Comparison of ENCODE assay signal across 23 cellular contexts in genomic region chr16:84391151-84391873, GRCh38. TPM values are rescaled to one million over a fixed set of nuclear protein-coding genes. Genes with fewer than 3 reads are reported as not detected.
DNase-seq lines count a peak whose midpoint lies in the region; ATAC-seq and TF ChIP-seq lines count a peak whose summit lies in the region.
"Had no signal": no experiment of that assay in that cellular context is flagged by ENCODE, and none has a peak within 500 bp of the region (broad histone marks: within the 10 kb centered on the region; RNA-seq: fewer than 3 reads in every experiment).

No MANE protein-coding gene starts in this region.

- H2BK5ac ChIP-seq in mesenchymal stem cell (ENCODE audit: low read depth, low read length, poor library complexity, severe bottlenecking): no peak overlapping the region

- H3K18ac ChIP-seq in mesenchymal stem cell (ENCODE audit: low read depth in 1 of 2, low read length in 2 of 2): no peak overlapping the region

- H3K9me3 ChIP-seq in breast epithelium (no peaks in the 10 kb centered on the region), mesenchymal stem cell (ENCODE audit: control insufficient read depth, low read length) (peaks cover 2% of the 10 kb centered on the region), upper lobe of right lung (no peaks in the 10 kb centered on the region), lower lobe of right lung (no peaks in the 10 kb centered on the region)
- H3K9me3 ChIP-seq: Caco-2, left ventricle myocardium inferior had no signal

- H3K14ac ChIP-seq in mesenchymal stem cell (ENCODE audit: low read length in 2 of 2): no peak overlapping the region

- ATAC-seq in esophagus mucosa: peak; percentile 59
- no peak for ATAC-seq in upper lobe of right lung
- no peak for ATAC-seq in lower lobe of right lung
- ATAC-seq: activated naive CD8-positive, alpha-beta T cell treated with anti-CD3 and anti-CD28 coated beads, Interleukin-2, amount 50 U/mL, for 24 hours; natural killer cell treated with Interleukin-12 subunit alpha and Interleukin-12 subunit beta and Interleukin-15 and Interleukin-18, amount 100 ng/mL, for 72 hours; PC-3 had no signal

- H3K4me1 Mint-ChIP-seq in MCF 10A (ENCODE audit: insufficient read depth, unreplicated experiment): peaks cover 4% of the 10 kb centered on the region
- H3K4me1 Mint-ChIP-seq: activated naive CD8-positive, alpha-beta T cell treated with anti-CD3 and anti-CD28 coated beads, Interleukin-2, amount 50 U/mL, for 24 hours had no signal

- no peak overlapping the region for H2BK12ac ChIP-seq in mesenchymal stem cell (ENCODE audit: low read length in 2 of 2)

- CTCF ChIA-PET in MCF 10A (lab: Yijun Ruan, JAX): no interaction called here

- H3K4me1 ChIP-seq in breast epithelium: peaks cover 0 to 4% of the 10 kb centered on the region in 2 donors
- H3K4me1 ChIP-seq in mesenchymal stem cell (ENCODE audit: control insufficient read depth, insufficient read depth, low read depth, low read length): no peaks in the 10 kb centered on the region
- H3K4me1 ChIP-seq in upper lobe of right lung: no peaks in the 10 kb centered on the region
- no peaks in the 10 kb centered on the region for H3K4me1 ChIP-seq in lower lobe of right lung
- H3K4me1 ChIP-seq: left ventricle myocardium inferior had no signal

- peaks cover 21% of the 10 kb centered on the region for H3K27me3 Mint-ChIP-seq in MCF 10A (ENCODE audit: insufficient read depth, unreplicated experiment)

- H3K4me2 ChIP-seq in mesenchymal stem cell (ENCODE audit: low read length, poor library complexity, severe bottlenecking): no peak overlapping the region

- no peak overlapping the region for H3K23ac ChIP-seq in mesenchymal stem cell (ENCODE audit: low read length in 2 of 2)

- no peak overlapping the region for H4K8ac ChIP-seq in mesenchymal stem cell (ENCODE audit: low read length)

- no peaks in the 10 kb centered on the region for H3K27me3 ChIP-seq in breast epithelium
- peaks cover 17 to 30% of the 10 kb centered on the region in 2 experiments for H3K27me3 ChIP-seq in mesenchymal stem cell (ENCODE audit: control insufficient read depth in 1 of 2, insufficient read depth in 1 of 2, low read length in 2 of 2)
- H3K27me3 ChIP-seq in upper lobe of right lung: no peaks in the 10 kb centered on the region
- H3K27me3 ChIP-seq in lower lobe of right lung (ENCODE audit: low read depth): no peaks in the 10 kb centered on the region
- H3K27me3 ChIP-seq: dorsolateral prefrontal cortex had no signal

- peak in 1 of 2 donors; percentile 51 for DNase-seq in breast epithelium (ENCODE audit: low spot score in 2 of 2)
- no peak for DNase-seq in MCF 10A (ENCODE audit: unreplicated experiment)
- no peak for DNase-seq in mesenchymal stem cell
- peak; percentile 30 for DNase-seq in upper lobe of right lung
- DNase-seq in lower lobe of right lung: no peak
- no peak for DNase-seq in HuH-7.5 (ENCODE audit: low spot score)
- DNase-seq in SW480 (ENCODE audit: low spot score): no peak
- DNase-seq: 8988T; activated naive CD8-positive, alpha-beta T cell treated with anti-CD3 and anti-CD28 coated beads, Interleukin-2, amount 50 U/mL, for 24 hours; Caco-2; GF-D8; left ventricle myocardium inferior; NCI-H2029; NCI-H524 had no signal

- H3K27ac Mint-ChIP-seq in MCF 10A (ENCODE audit: low read depth, unreplicated experiment): no peak overlapping the region
- H3K27ac Mint-ChIP-seq: activated naive CD8-positive, alpha-beta T cell treated with anti-CD3 and anti-CD28 coated beads, Interleukin-2, amount 50 U/mL, for 24 hours; natural killer cell treated with Interleukin-12 subunit alpha and Interleukin-12 subunit beta and Interleukin-15 and Interleukin-18, amount 100 ng/mL, for 72 hours; stimulated activated naive CD8-positive, alpha-beta T cell treated with anti-CD3 and anti-CD28 coated beads, Interleukin-15, Interleukin-2, amounts not matched to agents 100 ng/mL and 50 ng/mL, for 24 hours had no signal

- no peak overlapping the region for H3K4me3 Mint-ChIP-seq in MCF 10A (ENCODE audit: unreplicated experiment)
- H3K4me3 Mint-ChIP-seq: activated naive CD8-positive, alpha-beta T cell treated with anti-CD3 and anti-CD28 coated beads, Interleukin-2, amount 50 U/mL, for 24 hours; natural killer cell treated with Interleukin-12 subunit alpha and Interleukin-12 subunit beta and Interleukin-15 and Interleukin-18, amount 100 ng/mL, for 72 hours; stimulated activated naive CD8-positive, alpha-beta T cell treated with anti-CD3 and anti-CD28 coated beads, Interleukin-15, Interleukin-2, amounts not matched to agents 100 ng/mL and 50 ng/mL, for 24 hours had no signal

- BruUV-seq in MCF 10A (replicated peaks; lab: Mats Ljungman, UMichigan): no TSS peak

- H3K27ac ChIP-seq in breast epithelium: no peak overlapping the region
- H3K27ac ChIP-seq in mesenchymal stem cell (ENCODE audit: low read length, poor library complexity, severe bottlenecking): no peak overlapping the region
- no peak overlapping the region for H3K27ac ChIP-seq in upper lobe of right lung
- H3K27ac ChIP-seq in lower lobe of right lung: no peak overlapping the region
- H3K27ac ChIP-seq: HL-60, left ventricle myocardium inferior had no signal

- TF ChIP-seq CTCF in breast epithelium (IDR thresholded peaks at IDR 0.05) (no peak), MCF 10A (IDR thresholded peaks at IDR 0.05; ENCODE audit: unreplicated experiment) (no peak), upper lobe of right lung (IDR thresholded peaks at IDR 0.05) (no peak), lower lobe of right lung (IDR thresholded peaks at IDR 0.05) (no peak)

- H2BK15ac ChIP-seq in mesenchymal stem cell (ENCODE audit: low read depth, poor library complexity, severe bottlenecking): no peak overlapping the region

- H3K9me3 Mint-ChIP-seq in MCF 10A (ENCODE audit: unreplicated experiment): no peaks in the 10 kb centered on the region
- H3K9me3 Mint-ChIP-seq: activated naive CD8-positive, alpha-beta T cell treated with anti-CD3 and anti-CD28 coated beads, Interleukin-2, amount 50 U/mL, for 24 hours; natural killer cell treated with Interleukin-12 subunit alpha and Interleukin-12 subunit beta and Interleukin-15 and Interleukin-18, amount 100 ng/mL, for 72 hours had no signal

- H2AK5ac ChIP-seq in mesenchymal stem cell (ENCODE audit: low read length, severe bottlenecking): no peak overlapping the region

- peaks cover 6% of the 10 kb centered on the region for H3K36me3 Mint-ChIP-seq in MCF 10A (ENCODE audit: insufficient read depth, unreplicated experiment)
- H3K36me3 Mint-ChIP-seq: natural killer cell treated with Interleukin-12 subunit alpha and Interleukin-12 subunit beta and Interleukin-15 and Interleukin-18, amount 100 ng/mL, for 72 hours had no signal

- H3K4ac ChIP-seq in mesenchymal stem cell (ENCODE audit: low read depth in 1 of 2, low read length in 2 of 2): no peak overlapping the region

- intact Hi-C loops in breast epithelium (cut with DNase I; ENCODE audit: low total_unique reads) (no loop called here), MCF 10A (cut with micrococcal nuclease) (no loop called here), upper lobe of right lung (cut with DNase I) (no loop called here), lower lobe of right lung (cut with DNase I) (no loop called here)

- POLR2A ChIA-PET in MCF 10A (lab: Yijun Ruan, JAX): no interaction called here

- TF ChIP-seq POLR2A in breast epithelium (IDR thresholded peaks at IDR 0.05): no peak

- H4K91ac ChIP-seq in mesenchymal stem cell (ENCODE audit: low read length): no peak overlapping the region

- H3K36me3 ChIP-seq in breast epithelium (no peaks in the 10 kb centered on the region), mesenchymal stem cell (ENCODE audit: control insufficient read depth in 1 of 2, insufficient read depth in 2 of 2, low read depth in 1 of 2, low read length in 2 of 2) (no peaks in the 10 kb centered on the region), upper lobe of right lung (no peaks in the 10 kb centered on the region), lower lobe of right lung (no peaks in the 10 kb centered on the region)
- H3K36me3 ChIP-seq: left ventricle myocardium inferior had no signal

- peak overlapping the region in 2 of 3 donors; percentile 4 to 46 for H3K4me3 ChIP-seq in breast epithelium
- peak overlapping the region in 1 of 2 experiments; percentile 62 for H3K4me3 ChIP-seq in mesenchymal stem cell (ENCODE audit: insufficient read depth in 1 of 2, low read depth in 1 of 2, low read length in 2 of 2)
- no peak overlapping the region for H3K4me3 ChIP-seq in upper lobe of right lung
- no peak overlapping the region for H3K4me3 ChIP-seq in lower lobe of right lung
- H3K4me3 ChIP-seq: left ventricle myocardium inferior, skin epidermis had no signal

- H2AFZ ChIP-seq in mesenchymal stem cell (ENCODE audit: low read depth, low read length): no peak overlapping the region

- H3K9ac ChIP-seq in mesenchymal stem cell (ENCODE audit: low read length): peak overlapping the region; percentile 40

- H2BK120ac ChIP-seq in mesenchymal stem cell (ENCODE audit: low read depth, low read length): no peak overlapping the region

- WGBS in mesenchymal stem cell: 93% methylated on average over 16 of the region's 16 CpGs

- no peaks in the 10 kb centered on the region for H3K79me1 ChIP-seq in mesenchymal stem cell (replicated peaks; ENCODE audit: low read length, poor library complexity, severe bottlenecking)

RNA-seq across cellular contexts. Expression of gene ATP2C2, which starts 23.0 kb away (rescaled TPM):
- total RNA-seq in breast epithelium (10 to 100 TPM in 1 of 3 donors, 1 to 10 TPM in 1, not detected in 1; 6.0 to 28.5 TPM), MCF 10A (2022) (not detected in 2 replicates), esophagus mucosa (6.9 TPM), upper lobe of right lung (48.9 TPM), lower lobe of right lung (56.2 TPM)
- not detected for polyA plus RNA-seq in mesenchymal stem cell (2013, experiment 1 of 2)
- not detected for polyA plus RNA-seq in mesenchymal stem cell (2013, experiment 2 of 2)
- total RNA-seq: glomerular endothelial cell; H4; left ventricle myocardium inferior; natural killer cell treated with Interleukin-12 subunit alpha and Interleukin-12 subunit beta and Interleukin-15 and Interleukin-18, amount 100 ng/mL, for 72 hours had no signal

Comparison
In these comparisons a context has a peak if more than half of its experiments do, and no peak if none do; other contexts are left out.
1. H3K4me3 ChIP-seq: peak in breast epithelium (2 of 3); none in upper lobe of right lung (single experiment) and lower lobe of right lung (single experiment).